In genomic region chr6:33420493-33421343, GRCh38 we compare ENCODE assay signal across 1 cellular context.
TF ChIP-seq lines count a peak whose summit lies in the region.

No MANE protein-coding gene starts in this region.

TF ChIP-seq in K562, 482 proteins besides CTCF, POLR2A, EP300 and RAD21 (continued from another document):
- TF ChIP-seq, protein P1, sequence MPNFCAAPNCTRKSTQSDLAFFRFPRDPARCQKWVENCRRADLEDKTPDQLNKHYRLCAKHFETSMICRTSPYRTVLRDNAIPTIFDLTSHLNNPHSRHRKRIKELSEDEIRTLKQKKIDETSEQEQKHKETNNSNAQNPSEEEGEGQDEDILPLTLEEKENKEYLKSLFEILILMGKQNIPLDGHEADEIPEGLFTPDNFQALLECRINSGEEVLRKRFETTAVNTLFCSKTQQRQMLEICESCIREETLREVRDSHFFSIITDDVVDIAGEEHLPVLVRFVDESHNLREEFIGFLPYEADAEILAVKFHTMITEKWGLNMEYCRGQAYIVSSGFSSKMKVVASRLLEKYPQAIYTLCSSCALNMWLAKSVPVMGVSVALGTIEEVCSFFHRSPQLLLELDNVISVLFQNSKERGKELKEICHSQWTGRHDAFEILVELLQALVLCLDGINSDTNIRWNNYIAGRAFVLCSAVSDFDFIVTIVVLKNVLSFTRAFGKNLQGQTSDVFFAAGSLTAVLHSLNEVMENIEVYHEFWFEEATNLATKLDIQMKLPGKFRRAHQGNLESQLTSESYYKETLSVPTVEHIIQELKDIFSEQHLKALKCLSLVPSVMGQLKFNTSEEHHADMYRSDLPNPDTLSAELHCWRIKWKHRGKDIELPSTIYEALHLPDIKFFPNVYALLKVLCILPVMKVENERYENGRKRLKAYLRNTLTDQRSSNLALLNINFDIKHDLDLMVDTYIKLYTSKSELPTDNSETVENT (CRISPR knock-in tag; IDR thresholded peaks at IDR 0.05) = no peak
- TF ChIP-seq ZZZ3 (IDR thresholded peaks at IDR 0.05) = no peak
- no peak for TF ChIP-seq TEAD1 (CRISPR knock-in tag; IDR thresholded peaks at IDR 0.05)
- TF ChIP-seq SRF (CRISPR knock-in tag; IDR thresholded peaks at IDR 0.05) = no peak
- no peak for TF ChIP-seq NR2C2 (CRISPR knock-in tag; IDR thresholded peaks at IDR 0.05)
- no peak for TF ChIP-seq NR2C2 (tag; IDR thresholded peaks at IDR 0.05)
- TF ChIP-seq, protein P2, sequence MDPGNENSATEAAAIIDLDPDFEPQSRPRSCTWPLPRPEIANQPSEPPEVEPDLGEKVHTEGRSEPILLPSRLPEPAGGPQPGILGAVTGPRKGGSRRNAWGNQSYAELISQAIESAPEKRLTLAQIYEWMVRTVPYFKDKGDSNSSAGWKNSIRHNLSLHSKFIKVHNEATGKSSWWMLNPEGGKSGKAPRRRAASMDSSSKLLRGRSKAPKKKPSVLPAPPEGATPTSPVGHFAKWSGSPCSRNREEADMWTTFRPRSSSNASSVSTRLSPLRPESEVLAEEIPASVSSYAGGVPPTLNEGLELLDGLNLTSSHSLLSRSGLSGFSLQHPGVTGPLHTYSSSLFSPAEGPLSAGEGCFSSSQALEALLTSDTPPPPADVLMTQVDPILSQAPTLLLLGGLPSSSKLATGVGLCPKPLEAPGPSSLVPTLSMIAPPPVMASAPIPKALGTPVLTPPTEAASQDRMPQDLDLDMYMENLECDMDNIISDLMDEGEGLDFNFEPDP (CRISPR knock-in tag; IDR thresholded peaks at IDR 0.05) = no peak
- no peak for TF ChIP-seq FOXP1 (CRISPR knock-in tag; IDR thresholded peaks at IDR 0.05)
- TF ChIP-seq, protein P3, sequence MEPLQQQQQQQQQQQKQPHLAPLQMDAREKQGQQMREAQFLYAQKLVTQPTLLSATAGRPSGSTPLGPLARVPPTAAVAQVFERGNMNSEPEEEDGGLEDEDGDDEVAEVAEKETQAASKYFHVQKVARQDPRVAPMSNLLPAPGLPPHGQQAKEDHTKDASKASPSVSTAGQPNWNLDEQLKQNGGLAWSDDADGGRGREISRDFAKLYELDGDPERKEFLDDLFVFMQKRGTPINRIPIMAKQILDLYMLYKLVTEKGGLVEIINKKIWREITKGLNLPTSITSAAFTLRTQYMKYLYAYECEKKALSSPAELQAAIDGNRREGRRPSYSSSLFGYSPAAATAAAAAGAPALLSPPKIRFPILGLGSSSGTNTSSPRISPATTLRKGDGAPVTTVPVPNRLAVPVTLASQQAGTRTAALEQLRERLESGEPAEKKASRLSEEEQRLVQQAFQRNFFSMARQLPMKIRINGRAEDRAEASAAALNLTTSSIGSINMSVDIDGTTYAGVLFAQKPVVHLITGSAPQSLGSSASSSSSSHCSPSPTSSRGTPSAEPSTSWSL (CRISPR knock-in tag; IDR thresholded peaks at IDR 0.05; ENCODE audit: borderline replicate concordance) = no peak
- TF ChIP-seq CREB1 (IDR thresholded peaks at IDR 0.05) = no peak
- no peak for TF ChIP-seq CREB1 (CRISPR knock-in tag; IDR thresholded peaks at IDR 0.05)
- no peak for TF ChIP-seq ZNF212 (CRISPR knock-in tag; IDR thresholded peaks at IDR 0.05)
- no peak for TF ChIP-seq HDAC8 (tag; IDR thresholded peaks at IDR 0.05)
- TF ChIP-seq RFX7 (CRISPR knock-in tag; IDR thresholded peaks at IDR 0.05) = no peak
- no peak for TF ChIP-seq RAD51 (IDR thresholded peaks at IDR 0.05; ENCODE audit: borderline replicate concordance, low read depth)
- TF ChIP-seq, protein P4, sequence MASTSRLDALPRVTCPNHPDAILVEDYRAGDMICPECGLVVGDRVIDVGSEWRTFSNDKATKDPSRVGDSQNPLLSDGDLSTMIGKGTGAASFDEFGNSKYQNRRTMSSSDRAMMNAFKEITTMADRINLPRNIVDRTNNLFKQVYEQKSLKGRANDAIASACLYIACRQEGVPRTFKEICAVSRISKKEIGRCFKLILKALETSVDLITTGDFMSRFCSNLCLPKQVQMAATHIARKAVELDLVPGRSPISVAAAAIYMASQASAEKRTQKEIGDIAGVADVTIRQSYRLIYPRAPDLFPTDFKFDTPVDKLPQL (IDR thresholded peaks at IDR 0.05; ENCODE audit: extremely low read depth, insufficient read length) = no peak
- no peak for TF ChIP-seq NR0B1 (IDR thresholded peaks at IDR 0.05; ENCODE audit: partially characterized antibody)
- no peak for TF ChIP-seq TARDBP (IDR thresholded peaks at IDR 0.05)
- TF ChIP-seq NCOA4 (IDR thresholded peaks at IDR 0.05; ENCODE audit: partially characterized antibody) = no peak
